In the genomic region with DNA sequence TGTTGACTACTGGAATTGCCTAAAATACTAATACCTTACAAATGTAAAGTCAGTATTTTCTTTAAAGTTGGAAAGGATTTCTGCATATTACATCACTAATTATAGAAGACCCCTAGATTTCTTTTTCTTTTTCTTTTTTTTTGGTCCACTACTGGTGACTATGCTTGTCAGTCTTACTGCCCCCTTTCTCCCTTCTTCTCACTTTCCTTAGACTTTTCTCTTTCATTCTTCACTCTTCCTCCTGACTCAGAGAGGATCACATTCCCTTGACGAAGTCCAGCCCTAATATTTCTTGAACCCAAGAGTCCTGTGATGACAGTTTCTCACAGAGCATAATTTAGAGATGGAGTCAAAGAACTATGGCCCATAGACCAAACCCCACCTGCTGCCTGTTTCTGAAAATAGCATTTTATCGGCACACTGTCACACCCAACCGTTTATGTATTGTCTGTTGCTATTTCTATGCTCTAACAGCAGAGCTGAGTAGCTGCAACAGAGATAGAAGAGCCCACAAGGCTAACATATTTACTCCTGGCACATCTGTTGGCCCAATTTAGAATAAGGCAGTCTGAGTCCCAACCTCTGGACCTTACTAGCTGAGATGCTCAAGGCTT, we compare ENCODE assay signal across 1 cellular context.
TF ChIP-seq lines count a peak whose summit lies in the region.

No MANE protein-coding gene starts in this region.

TF ChIP-seq in HEK293, 187 proteins besides CTCF, POLR2A, EP300 and RAD21 (continued from another document):
- TF ChIP-seq, protein P1, sequence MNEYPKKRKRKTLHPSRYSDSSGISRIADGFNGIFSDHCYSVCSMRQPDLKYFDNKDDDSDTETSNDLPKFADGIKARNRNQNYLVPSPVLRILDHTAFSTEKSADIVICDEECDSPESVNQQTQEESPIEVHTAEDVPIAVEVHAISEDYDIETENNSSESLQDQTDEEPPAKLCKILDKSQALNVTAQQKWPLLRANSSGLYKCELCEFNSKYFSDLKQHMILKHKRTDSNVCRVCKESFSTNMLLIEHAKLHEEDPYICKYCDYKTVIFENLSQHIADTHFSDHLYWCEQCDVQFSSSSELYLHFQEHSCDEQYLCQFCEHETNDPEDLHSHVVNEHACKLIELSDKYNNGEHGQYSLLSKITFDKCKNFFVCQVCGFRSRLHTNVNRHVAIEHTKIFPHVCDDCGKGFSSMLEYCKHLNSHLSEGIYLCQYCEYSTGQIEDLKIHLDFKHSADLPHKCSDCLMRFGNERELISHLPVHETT (tag by site-specific recombination; IDR thresholded peaks at IDR 0.05), result no peak
- TF ChIP-seq ZNF600 (tag by site-specific recombination; IDR thresholded peaks at IDR 0.05) (no peak), ZFHX2 (tag by site-specific recombination; conservative IDR thresholded peaks at IDR 0.05) (no peak)
- TF ChIP-seq, protein P2, sequence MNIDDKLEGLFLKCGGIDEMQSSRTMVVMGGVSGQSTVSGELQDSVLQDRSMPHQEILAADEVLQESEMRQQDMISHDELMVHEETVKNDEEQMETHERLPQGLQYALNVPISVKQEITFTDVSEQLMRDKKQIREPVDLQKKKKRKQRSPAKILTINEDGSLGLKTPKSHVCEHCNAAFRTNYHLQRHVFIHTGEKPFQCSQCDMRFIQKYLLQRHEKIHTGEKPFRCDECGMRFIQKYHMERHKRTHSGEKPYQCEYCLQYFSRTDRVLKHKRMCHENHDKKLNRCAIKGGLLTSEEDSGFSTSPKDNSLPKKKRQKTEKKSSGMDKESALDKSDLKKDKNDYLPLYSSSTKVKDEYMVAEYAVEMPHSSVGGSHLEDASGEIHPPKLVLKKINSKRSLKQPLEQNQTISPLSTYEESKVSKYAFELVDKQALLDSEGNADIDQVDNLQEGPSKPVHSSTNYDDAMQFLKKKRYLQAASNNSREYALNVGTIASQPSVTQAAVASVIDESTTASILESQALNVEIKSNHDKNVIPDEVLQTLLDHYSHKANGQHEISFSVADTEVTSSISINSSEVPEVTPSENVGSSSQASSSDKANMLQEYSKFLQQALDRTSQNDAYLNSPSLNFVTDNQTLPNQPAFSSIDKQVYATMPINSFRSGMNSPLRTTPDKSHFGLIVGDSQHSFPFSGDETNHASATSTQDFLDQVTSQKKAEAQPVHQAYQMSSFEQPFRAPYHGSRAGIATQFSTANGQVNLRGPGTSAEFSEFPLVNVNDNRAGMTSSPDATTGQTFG (tag by site-specific recombination; IDR thresholded peaks at IDR 0.05; ENCODE audit: borderline replicate concordance), result no peak
